Comparison of ENCODE assay signal across 12 cellular contexts in genomic region chr3:5140230-5140621, GRCh38. TPM values are rescaled to one million over a fixed set of nuclear protein-coding genes. Genes with fewer than 3 reads are reported as not detected.
DNase-seq lines count a peak whose midpoint lies in the region; ATAC-seq and TF ChIP-seq lines count a peak whose summit lies in the region.
"Had no signal": no experiment of that assay in that cellular context is flagged by ENCODE, and none has a peak within 500 bp of the region (broad histone marks: within the 10 kb centered on the region; RNA-seq: fewer than 3 reads in every experiment).

No MANE protein-coding gene starts in this region.

- ATAC-seq in GM18499 (IDR thresholded peaks at IDR 0.05; ENCODE audit: insufficient read depth, unreplicated experiment) (peak; percentile 44), GM21447 (IDR thresholded peaks at IDR 0.05; ENCODE audit: unreplicated experiment) (peak; percentile 41), HG03354 (IDR thresholded peaks at IDR 0.05; ENCODE audit: poor library complexity, severe bottlenecking, unreplicated experiment) (peak; percentile 51)

- peaks cover 23% of the 10 kb centered on the region for H4K20me1 ChIP-seq in MM.1S (ENCODE audit: insufficient read depth, low read length)

- H3K4me1 ChIP-seq in MM.1S (ENCODE audit: low read length) = peaks cover 11% of the 10 kb centered on the region

- no peak overlapping the region for H3K4me3 ChIP-seq in MM.1S (ENCODE audit: low read length)
- H3K4me3 ChIP-seq: left ventricle myocardium inferior, right atrium auricular region had no signal

- POLR2A ChIA-PET in activated CD4-positive, alpha-beta memory T cell treated with anti-CD3 and anti-CD28 coated beads, Interleukin-2, amount 10 ng/mL, durations not matched to agents 7 days and 5 days (lab: Charles Lee) = interaction anchor here (0.9 kb wide), 1 partner anchor 47 kb away, joined by 3 read pairs; the partner anchor contains the start of gene EDEM1

- no peak overlapping the region for H2AFZ ChIP-seq in MM.1S (ENCODE audit: low read length)

- H3K4me2 ChIP-seq in MM.1S (ENCODE audit: low read depth, low read length) = no peak overlapping the region

- no peak overlapping the region for H3K4me3 Mint-ChIP-seq in mesothelial cell of epicardium
- no peak overlapping the region for H3K4me3 Mint-ChIP-seq in activated CD4-positive, alpha-beta memory T cell treated with anti-CD3 and anti-CD28 coated beads, Interleukin-2, amount 10 ng/mL, durations not matched to agents 7 days and 5 days

- TF ChIP-seq CTCF in mesothelial cell of epicardium (IDR thresholded peaks at IDR 0.05; ENCODE audit: unreplicated experiment) (no peak), MM.1S (IDR thresholded peaks at IDR 0.05; ENCODE audit: low read length) (no peak)

- peaks cover 39% of the 10 kb centered on the region for H3K9me3 Mint-ChIP-seq in mesothelial cell of epicardium
- peaks cover 5% of the 10 kb centered on the region for H3K9me3 Mint-ChIP-seq in activated CD4-positive, alpha-beta memory T cell treated with anti-CD3 and anti-CD28 coated beads, Interleukin-2, amount 10 ng/mL, durations not matched to agents 7 days and 5 days

- no peaks in the 10 kb centered on the region for H3K27me3 ChIP-seq in MM.1S (replicated peaks; ENCODE audit: insufficient read depth, low read length)
- H3K27me3 ChIP-seq: right atrium auricular region had no signal

- CTCF ChIA-PET in activated CD4-positive, alpha-beta memory T cell treated with anti-CD3 and anti-CD28 coated beads, Interleukin-2, amount 10 ng/mL, durations not matched to agents 7 days and 5 days (lab: Charles Lee) = no interaction called here

- peaks cover 42% of the 10 kb centered on the region for H3K36me3 Mint-ChIP-seq in mesothelial cell of epicardium
- H3K36me3 Mint-ChIP-seq in activated CD4-positive, alpha-beta memory T cell treated with anti-CD3 and anti-CD28 coated beads, Interleukin-2, amount 10 ng/mL, durations not matched to agents 7 days and 5 days (ENCODE audit: low read depth) = peaks cover 43% of the 10 kb centered on the region

- DNase-seq in mesothelial cell of epicardium (ENCODE audit: low spot score in 2 of 2, unreplicated experiment in 2 of 2) = no peak
- no peak for DNase-seq in activated CD4-positive, alpha-beta memory T cell treated with anti-CD3 and anti-CD28 coated beads, Interleukin-2, amount 10 ng/mL, durations not matched to agents 7 days and 5 days
- DNase-seq in cerebellar cortex (ENCODE audit: low spot score) = no peak
- DNase-seq in substantia nigra (lab: John Stamatoyannopoulos, UW) = no peak
- no peak for DNase-seq in MM.1S
- DNase-seq: CD8-positive, alpha-beta memory T cell; left ventricle myocardium inferior; NCI-H1930 had no signal

- H3K9ac ChIP-seq in MM.1S (ENCODE audit: low read length) = no peak overlapping the region

- H3K9me2 ChIP-seq in MM.1S (replicated peaks; ENCODE audit: insufficient read depth, low read length) = no peaks in the 10 kb centered on the region

- peaks cover 20% of the 10 kb centered on the region for H3K4me1 Mint-ChIP-seq in mesothelial cell of epicardium
- H3K4me1 Mint-ChIP-seq in activated CD4-positive, alpha-beta memory T cell treated with anti-CD3 and anti-CD28 coated beads, Interleukin-2, amount 10 ng/mL, durations not matched to agents 7 days and 5 days = peaks cover 29% of the 10 kb centered on the region

- no peaks in the 10 kb centered on the region for H3K36me3 ChIP-seq in MM.1S (replicated peaks; ENCODE audit: insufficient read depth, low read length)
- H3K36me3 ChIP-seq: left ventricle myocardium inferior, right atrium auricular region had no signal

- no peaks in the 10 kb centered on the region for H3K9me3 ChIP-seq in MM.1S (replicated peaks; ENCODE audit: insufficient read depth, low read length)

- H3K27me3 Mint-ChIP-seq in mesothelial cell of epicardium (ENCODE audit: low read depth) = no peaks in the 10 kb centered on the region
- no peaks in the 10 kb centered on the region for H3K27me3 Mint-ChIP-seq in activated CD4-positive, alpha-beta memory T cell treated with anti-CD3 and anti-CD28 coated beads, Interleukin-2, amount 10 ng/mL, durations not matched to agents 7 days and 5 days
- H3K27me3 Mint-ChIP-seq: CD8-positive, alpha-beta memory T cell had no signal

- 0 out of 2 replicates have a peak, but pooled peaks cover 3% of the 10 kb centered on the region for H3F3A ChIP-seq in MM.1S (ENCODE audit: insufficient read depth, low read length)

- H3K27ac Mint-ChIP-seq in mesothelial cell of epicardium = peak overlapping the region; percentile 31
- no peak overlapping the region for H3K27ac Mint-ChIP-seq in activated CD4-positive, alpha-beta memory T cell treated with anti-CD3 and anti-CD28 coated beads, Interleukin-2, amount 10 ng/mL, durations not matched to agents 7 days and 5 days

- peaks cover 98% of the 10 kb centered on the region for H3K79me2 ChIP-seq in MM.1S (ENCODE audit: low read length)

- no peak overlapping the region for H3K27ac ChIP-seq in substantia nigra (ENCODE audit: low read depth, low read length, poor library complexity, severe bottlenecking)
- no peak overlapping the region for H3K27ac ChIP-seq in MM.1S (ENCODE audit: low read length)
- H3K27ac ChIP-seq: left ventricle myocardium inferior, right atrium auricular region had no signal

RNA-seq across cellular contexts. Expression of gene ARL8B, which starts 18.1 kb away (rescaled TPM):
- total RNA-seq in mesothelial cell of epicardium = 33.5 to 36.9 TPM (median 35.2 TPM) in 3 replicates
- total RNA-seq in activated CD4-positive, alpha-beta memory T cell treated with anti-CD3 and anti-CD28 coated beads, Interleukin-2, amount 10 ng/mL, durations not matched to agents 7 days and 5 days = 10 to 100 TPM; 38.2 to 45.7 TPM

RNA-seq across cellular contexts. Expression of gene EDEM1, which starts 47.3 kb away (rescaled TPM):
- 24.0 to 26.0 TPM (median 25.7 TPM) in 3 replicates for total RNA-seq in mesothelial cell of epicardium
- 100 to 1,000 TPM; 148 to 150 TPM for total RNA-seq in activated CD4-positive, alpha-beta memory T cell treated with anti-CD3 and anti-CD28 coated beads, Interleukin-2, amount 10 ng/mL, durations not matched to agents 7 days and 5 days
